15 cellular contexts compared by ENCODE assay signal in the genomic region with DNA sequence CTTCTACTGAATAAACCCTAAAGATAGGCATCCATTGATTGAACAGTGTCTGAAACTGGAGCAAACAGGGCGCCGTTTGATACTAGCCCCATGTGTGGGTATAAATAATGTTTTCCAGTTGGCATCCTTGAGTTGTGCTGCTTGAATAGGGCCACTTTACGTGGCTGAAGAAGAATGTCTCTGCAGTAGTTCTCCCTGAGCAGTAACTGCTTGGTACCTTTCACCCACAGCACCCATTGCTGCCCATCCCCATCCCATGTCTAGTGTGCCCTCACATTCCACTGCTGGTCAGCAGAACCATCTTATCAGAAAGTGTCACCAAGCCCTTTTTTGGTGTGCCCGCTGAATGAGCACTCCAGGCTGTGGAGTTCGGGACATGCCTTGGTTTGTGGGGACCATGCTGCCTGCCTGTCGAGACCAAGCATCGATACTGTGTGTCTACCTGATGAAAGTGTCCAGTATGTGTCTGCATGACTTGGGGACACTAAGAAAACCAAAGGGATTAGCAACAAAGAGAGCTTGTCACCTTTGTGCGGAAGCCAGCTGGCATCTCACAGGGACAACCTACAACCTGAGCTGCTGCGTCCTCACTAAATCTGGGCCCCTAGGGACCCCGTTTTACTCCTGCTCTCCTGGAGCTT.
"Had no signal": no experiment of that assay in that cellular context is flagged by ENCODE, and none has a peak within 500 bp of the region (broad histone marks: within the 10 kb centered on the region; RNA-seq: fewer than 3 reads in every experiment).

No MANE protein-coding gene starts in this region.

- H3K9me3 Mint-ChIP-seq: activated CD4-positive, alpha-beta T cell treated with anti-CD3 and anti-CD28 coated beads, Interleukin-2, amount 10 ng/mL, durations not matched to agents 7 days and 5 days; activated naive CD8-positive, alpha-beta T cell treated with anti-CD3 and anti-CD28 coated beads, Interleukin-2, amount 50 U/mL, for 24 hours; natural killer cell; type B pancreatic cell had no signal

- ATAC-seq: activated naive CD8-positive, alpha-beta T cell treated with anti-CD3 and anti-CD28 coated beads, Interleukin-2, amount 50 U/mL, for 24 hours; heart right ventricle; natural killer cell had no signal

- H3K4me3 Mint-ChIP-seq: activated CD4-positive, alpha-beta T cell treated with anti-CD3 and anti-CD28 coated beads, Interleukin-2, amount 10 ng/mL, durations not matched to agents 7 days and 5 days; activated naive CD8-positive, alpha-beta T cell treated with anti-CD3 and anti-CD28 coated beads, Interleukin-2, amount 50 U/mL, for 24 hours; natural killer cell; type B pancreatic cell had no signal

- DNase-seq: activated CD4-positive, alpha-beta T cell treated with anti-CD3 and anti-CD28 coated beads, Interleukin-2, amount 10 ng/mL, durations not matched to agents 7 days and 5 days; activated CD4-positive, CD25-positive, alpha-beta regulatory T cell; activated CD8-positive, alpha-beta memory T cell treated with anti-CD3 and anti-CD28 coated beads for 24 hours; activated naive CD4-positive, alpha-beta T cell treated with Interleukin-2 at 50 U/mL for 16 hours; activated naive CD8-positive, alpha-beta T cell treated with anti-CD3 and anti-CD28 coated beads, Interleukin-2, amount 50 U/mL, for 24 hours; esophagus squamous epithelium; foreskin fibroblast; heart right ventricle; mammary epithelial cell; natural killer cell; sigmoid colon; stimulated activated CD4-positive, alpha-beta T cell treated with anti-CD3 and anti-CD28 coated beads, Interleukin-2, amount 100 ng/mL, for 24 hours; stimulated activated naive CD4-positive, alpha-beta T cell had no signal

- H3K27me3 ChIP-seq: esophagus squamous epithelium, sigmoid colon had no signal

- H3K27me3 Mint-ChIP-seq: activated naive CD8-positive, alpha-beta T cell treated with anti-CD3 and anti-CD28 coated beads, Interleukin-2, amount 50 U/mL, for 24 hours had no signal

- H3K36me3 Mint-ChIP-seq: natural killer cell, type B pancreatic cell had no signal

- H3K27ac Mint-ChIP-seq: activated CD4-positive, alpha-beta T cell treated with anti-CD3 and anti-CD28 coated beads, Interleukin-2, amount 10 ng/mL, durations not matched to agents 7 days and 5 days; activated naive CD8-positive, alpha-beta T cell treated with anti-CD3 and anti-CD28 coated beads, Interleukin-2, amount 50 U/mL, for 24 hours; natural killer cell; type B pancreatic cell had no signal

- H3K27ac ChIP-seq: cardiac muscle cell, esophagus squamous epithelium, heart right ventricle, sigmoid colon had no signal

- H3K9me3 ChIP-seq: esophagus squamous epithelium, heart right ventricle, sigmoid colon had no signal

- H3K36me3 ChIP-seq: cardiac muscle cell, esophagus squamous epithelium, heart right ventricle, sigmoid colon had no signal

- H3K4me3 ChIP-seq: cardiac muscle cell, esophagus squamous epithelium, heart right ventricle, sigmoid colon had no signal
